Comparison of ENCODE assay signal across 9 cellular contexts in genomic region chr22:29635734-29636357, GRCh38. TPM values are rescaled to one million over a fixed set of nuclear protein-coding genes. Genes with fewer than 3 reads are reported as not detected.
A peak's percentile ranks its signal among the peaks of the same experiment; 100 is the strongest.
DNase-seq lines count a peak whose midpoint lies in the region; ATAC-seq, FAIRE-seq and TF ChIP-seq lines count a peak whose summit lies in the region.
"Had no signal": no experiment of that assay in that cellular context is flagged by ENCODE, and none has a peak within 500 bp of the region (broad histone marks: within the 10 kb centered on the region; RNA-seq: fewer than 3 reads in every experiment).

No MANE protein-coding gene starts in this region.

- H2BK20ac ChIP-seq in H1 (ENCODE audit: low read length), result no peak overlapping the region

- H4K5ac ChIP-seq in H1 (ENCODE audit: insufficient read length, low read depth, low read length), result no peak overlapping the region

- no peak overlapping the region for H3K18ac ChIP-seq in H1 (ENCODE audit: extremely low read depth, low read length)

- no peaks in the 10 kb centered on the region for H3K4me1 Mint-ChIP-seq in mesothelial cell of epicardium

- no peak overlapping the region for H4K91ac ChIP-seq in H1 (replicated peaks; ENCODE audit: insufficient read length, low read length)

- no peak overlapping the region for H2AK5ac ChIP-seq in H1 (ENCODE audit: low read depth, low read length)

- TF ChIP-seq POLR2A in H1 (IDR thresholded peaks at IDR 0.05; ENCODE audit: control extremely low read depth in 1 of 2, low read depth in 2 of 2, low read length in 2 of 2), result no peak

- H3K4me2 ChIP-seq in OCI-LY3 (ENCODE audit: low read length) (no peak overlapping the region), H1 (ENCODE audit: insufficient read depth in 1 of 2, low read depth in 2 of 2, low read length in 2 of 2) (no peak overlapping the region)

- H3K79me2 ChIP-seq in OCI-LY3 (ENCODE audit: low read length), result peaks cover 44% of the 10 kb centered on the region
- H3K79me2 ChIP-seq in H1 (ENCODE audit: control insufficient read depth in 1 of 2, insufficient read depth in 2 of 2, low read length in 2 of 2), result peaks cover 2 to 5% of the 10 kb centered on the region in 2 experiments; a peak in 2 of 4 replicates

- TF ChIP-seq EP300 in H1 (IDR thresholded peaks at IDR 0.05; ENCODE audit: borderline replicate concordance in 1 of 2, low read depth in 2 of 2, low read length in 2 of 2), result no peak

- FAIRE-seq in H1 (lab: Jason Lieb, UNC), result peak; percentile 97

- in situ Hi-C loops in Caki2 (cut with HindIII; ENCODE audit: low pct_unique_long_range_greater_than_20kb, low sequenced_read_pairs), result no loop called here

- CTCF ChIA-PET in H1 (lab: Charles Lee; ENCODE audit: partially characterized antibody), result interaction anchor here (0.6 to 3.2 kb wide), 50 partner anchors 9 to 750 kb away, joined by 3 to 36 read pairs (median 4); partner anchors contain the start of gene CABP7

- H4K20me1 ChIP-seq in OCI-LY3 (ENCODE audit: insufficient read depth, low read length) (peaks cover 56% of the 10 kb centered on the region), H1 (replicated peaks in 1 of 2; ENCODE audit: control insufficient read depth in 1 of 2, insufficient read depth in 2 of 2, low read length in 2 of 2) (peaks cover 0 to 5% of the 10 kb centered on the region in 2 experiments)

- H2BK15ac ChIP-seq in H1 (ENCODE audit: low read length), result no peak overlapping the region

- no peak overlapping the region for H3K27ac Mint-ChIP-seq in mesothelial cell of epicardium

- no peak overlapping the region for H2AFZ ChIP-seq in OCI-LY3 (ENCODE audit: low read depth, low read length)
- no peak overlapping the region for H2AFZ ChIP-seq in H1 (ENCODE audit: low read length)

- H3K23ac ChIP-seq in H1 (ENCODE audit: insufficient read length), result no peak overlapping the region

- POLR2A ChIA-PET in H1 (lab: Charles Lee; ENCODE audit: partially characterized antibody), result interaction anchor here (0.6 to 0.7 kb wide), 3 partner anchors 10 to 443 kb away, joined by 3 read pairs; no protein-coding TSS in a partner anchor

- no peak overlapping the region for H3K4ac ChIP-seq in H1 (replicated peaks; ENCODE audit: insufficient read length, low read depth, low read length)

- no peak overlapping the region for H3K56ac ChIP-seq in H1 (replicated peaks; ENCODE audit: insufficient read length, low read depth, low read length)

- ATAC-seq in GM18498 (IDR thresholded peaks at IDR 0.05; ENCODE audit: unreplicated experiment) (no peak), HG02884 (IDR thresholded peaks at IDR 0.05; ENCODE audit: unreplicated experiment) (no peak), HG02981 (IDR thresholded peaks at IDR 0.05; ENCODE audit: unreplicated experiment) (no peak)

- peaks cover 20% of the 10 kb centered on the region for H3K36me3 ChIP-seq in OCI-LY3 (replicated peaks; ENCODE audit: low read depth, low read length)
- peaks cover 0 to 6% (median 2%) of the 10 kb centered on the region in 4 experiments; a peak in 2 of 8 replicates for H3K36me3 ChIP-seq in H1 (ENCODE audit: control insufficient read depth in 2 of 4, insufficient read depth in 4 of 4, low read length in 3 of 4)

- H3K4me1 ChIP-seq in OCI-LY3 (ENCODE audit: low read length) (peaks cover under 1% of the 10 kb centered on the region; the same call in 1 of the 2 replicates), H1 (replicated peaks in 1 of 4; ENCODE audit: control insufficient read depth in 3 of 4, insufficient read depth in 4 of 4, low read length in 3 of 4) (no peaks in the 10 kb centered on the region)

- no peak overlapping the region for H2BK5ac ChIP-seq in H1 (ENCODE audit: low read depth, low read length)

- H3K9me3 Mint-ChIP-seq in mesothelial cell of epicardium, result no peaks in the 10 kb centered on the region

- peaks cover 9% of the 10 kb centered on the region for H3K79me1 ChIP-seq in H1 (ENCODE audit: low read depth, low read length)

- no peak overlapping the region for H3K4me3 Mint-ChIP-seq in mesothelial cell of epicardium

- H3K9ac ChIP-seq in OCI-LY3 (ENCODE audit: low read length) (no peak overlapping the region), H1 (replicated peaks in 1 of 4; ENCODE audit: extremely low read depth in 1 of 4, low read depth in 3 of 4, low read length in 3 of 4) (no peak overlapping the region)

- no peaks in the 10 kb centered on the region for H3K9me3 ChIP-seq in OCI-LY3 (ENCODE audit: insufficient read depth, low read length)
- H3K9me3 ChIP-seq in H1 (ENCODE audit: insufficient read depth in 2 of 2, low read depth in 1 of 2, low read length in 1 of 2), result no peaks in the 10 kb centered on the region
- H3K9me3 ChIP-seq: SJSA1 had no signal

- H3K27me3 ChIP-seq in HL-60 (ENCODE audit: insufficient read depth, poor library complexity, severe bottlenecking) (no peaks in the 10 kb centered on the region), OCI-LY3 (ENCODE audit: low read depth, low read length) (no peaks in the 10 kb centered on the region), H1 (replicated peaks in 1 of 4; ENCODE audit: control insufficient read depth in 3 of 4, extremely low read depth in 1 of 4, insufficient read depth in 3 of 4, low read length in 3 of 4) (no peaks in the 10 kb centered on the region)
- H3K27me3 ChIP-seq: SJSA1 had no signal

- H2BK120ac ChIP-seq in H1 (replicated peaks; ENCODE audit: low read depth, low read length), result no peak overlapping the region

- peak; percentile 47 for DNase-seq in Caki2 (ENCODE audit: low read depth)
- DNase-seq in HL-60 (ENCODE audit: low read depth in 1 of 2, low spot score in 1 of 2), result peak; percentile 21 to 24
- no peak for DNase-seq in H1 (ENCODE audit: low read depth in 1 of 2, low spot score in 2 of 2)
- no peak for DNase-seq in mesothelial cell of epicardium (ENCODE audit: low spot score in 2 of 2, unreplicated experiment in 2 of 2)

- peak; percentile 58 for TF ChIP-seq CTCF in HL-60 (IDR thresholded peaks at IDR 0.05; ENCODE audit: insufficient read depth, low read length)
- TF ChIP-seq CTCF in OCI-LY3 (IDR thresholded peaks at IDR 0.05; ENCODE audit: low read depth, low read length), result peak; percentile 82
- TF ChIP-seq CTCF in H1 (IDR thresholded peaks at IDR 0.05; ENCODE audit: control extremely low read depth in 1 of 3, insufficient read depth in 1 of 3, low read depth in 1 of 3, low read length in 3 of 3), result peak; percentile 23 to 81 (median 71)
- TF ChIP-seq CTCF in mesothelial cell of epicardium (IDR thresholded peaks at IDR 0.05; ENCODE audit: unreplicated experiment), result peak; percentile 38

- H4K8ac ChIP-seq in H1 (ENCODE audit: extremely low read depth, insufficient read depth, low read length), result no peak overlapping the region

- H3K14ac ChIP-seq in H1 (ENCODE audit: insufficient read length), result no peak overlapping the region

- H3K27me3 Mint-ChIP-seq in mesothelial cell of epicardium (ENCODE audit: low read depth), result no peaks in the 10 kb centered on the region

- TF ChIP-seq RAD21 in H1 (IDR thresholded peaks at IDR 0.05 in 1 of 2, conservative IDR thresholded peaks at IDR 0.05 in 1 of 2; ENCODE audit: low read depth in 2 of 2, low read length in 2 of 2), result peak; percentile 88 to 91

- peaks cover 12% of the 10 kb centered on the region for H3K36me3 Mint-ChIP-seq in mesothelial cell of epicardium

- H3K4me3 ChIP-seq in HL-60 (replicated peaks; ENCODE audit: insufficient read depth, low read length), result no peak overlapping the region
- no peak overlapping the region for H3K4me3 ChIP-seq in OCI-LY3 (ENCODE audit: low read length)
- H3K4me3 ChIP-seq in H1 (ENCODE audit: extremely low read depth in 1 of 4, insufficient read depth in 2 of 4, low read depth in 3 of 4, low read length in 4 of 4), result no peak overlapping the region
- H3K4me3 ChIP-seq: SJSA1 had no signal

- H3K27ac ChIP-seq in HL-60 (replicated peaks) (no peak overlapping the region), OCI-LY3 (ENCODE audit: low read length) (no peak overlapping the region), H1 (ENCODE audit: low read depth, low read length) (no peak overlapping the region)
- H3K27ac ChIP-seq: SJSA1 had no signal

- 17% methylated on average over 3 of the region's 3 CpGs; no CpG with 5 or more reads in 1 of the 2 experiments for WGBS in H1 (ENCODE audit: extremely low coverage in 1 of 2, insufficient coverage in 1 of 2, insufficient read length in 1 of 2, insufficient replicate concordance in 2 of 2, low coverage in 1 of 2, low lambda C conversion rate in 2 of 2, missing lambda C conversion rate in 1 of 2), 2 experiments

- no peak overlapping the region for H2BK12ac ChIP-seq in H1 (ENCODE audit: low read depth, low read length)

- no peaks in the 10 kb centered on the region; the same call in 1 of the 2 replicates for H3K23me2 ChIP-seq in H1 (ENCODE audit: low read depth, low read length)

RNA-seq across cellular contexts. Expression of gene NF2, which starts 32.4 kb away (rescaled TPM):
- 190 and 199 TPM in 2 replicates for total RNA-seq in Caki2 (2014; rRNA removed; shearing (Covaris generic); ENCODE audit: low replicate concordance)
- 53.6 and 54.9 TPM in 2 replicates for total RNA-seq in H1 (2021; fragmentation: NEBNext Ultra II Directional; extraction: Animal tissue kit (Norgen Biotek cat#: 25700))
- polyA plus RNA-seq in H1 (2011; rRNA removed), result 17.6 and 18.3 TPM in 2 replicates
- polyA plus RNA-seq in H1 (2011; cell fraction: cytosol; rRNA removed), result 13.8 TPM
- 17.7 TPM for polyA plus RNA-seq in H1 (2011; cell fraction: nucleus; rRNA removed)
- polyA plus RNA-seq in H1 (2012, experiment 1 of 2), result 15.3 to 18.9 TPM (median 15.8 TPM) in 4 replicates
- 8.3 TPM for polyA plus RNA-seq in H1 (2012, experiment 2 of 2)
- 13.5 TPM for polyA plus RNA-seq in H1 (2013, experiment 1 of 2)
- 14.1 TPM for polyA plus RNA-seq in H1 (2013, experiment 2 of 2)
- polyA minus RNA-seq in H1 (2011; rRNA and poly(A)+ RNA removed), result 28.8 and 36.2 TPM in 2 replicates
- polyA minus RNA-seq in H1 (2011; cell fraction: cytosol; rRNA and poly(A)+ RNA removed), result 23.5 TPM
- 22.7 TPM for polyA minus RNA-seq in H1 (2011; cell fraction: nucleus; rRNA and poly(A)+ RNA removed)
- total RNA-seq in mesothelial cell of epicardium, result 41.8 to 42.1 TPM (median 42.0 TPM) in 3 replicates

RNA-seq across cellular contexts. Expression of gene NIPSNAP1, which starts 54.9 kb away (rescaled TPM):
- 326 and 344 TPM in 2 replicates for total RNA-seq in Caki2 (2014; rRNA removed; shearing (Covaris generic); ENCODE audit: low replicate concordance)
- total RNA-seq in H1 (2021; fragmentation: NEBNext Ultra II Directional; extraction: Animal tissue kit (Norgen Biotek cat#: 25700)), result 165 and 167 TPM in 2 replicates
- polyA plus RNA-seq in H1 (2011; rRNA removed), result 128 and 133 TPM in 2 replicates
- 206 TPM for polyA plus RNA-seq in H1 (2011; cell fraction: cytosol; rRNA removed)
- 170 TPM for polyA plus RNA-seq in H1 (2011; cell fraction: nucleus; rRNA removed)
- polyA plus RNA-seq in H1 (2012, experiment 1 of 2), result 146 to 225 TPM (median 207 TPM) in 4 replicates
- polyA plus RNA-seq in H1 (2012, experiment 2 of 2), result 249 TPM
- polyA plus RNA-seq in H1 (2013, experiment 1 of 2), result 146 TPM
- 143 TPM for polyA plus RNA-seq in H1 (2013, experiment 2 of 2)
- 150 and 179 TPM in 2 replicates for polyA minus RNA-seq in H1 (2011; rRNA and poly(A)+ RNA removed)
- 76.8 TPM for polyA minus RNA-seq in H1 (2011; cell fraction: cytosol; rRNA and poly(A)+ RNA removed)
- 75.6 TPM for polyA minus RNA-seq in H1 (2011; cell fraction: nucleus; rRNA and poly(A)+ RNA removed)
- 134 to 138 TPM (median 137 TPM) in 3 replicates for total RNA-seq in mesothelial cell of epicardium

Comparison
In these comparisons a context has a peak if more than half of its experiments do, and no peak if none do; other contexts are left out.
1. DNase-seq: peak in Caki2 (single experiment) and HL-60 (2 of 2); none in H1 (0 of 2) and mesothelial cell of epicardium (0 of 2).
2. Peak in every context shown above with its lines, with median percentiles within 50 percentile points of each other: CTCF ChIP-seq.